In the genomic region with DNA sequence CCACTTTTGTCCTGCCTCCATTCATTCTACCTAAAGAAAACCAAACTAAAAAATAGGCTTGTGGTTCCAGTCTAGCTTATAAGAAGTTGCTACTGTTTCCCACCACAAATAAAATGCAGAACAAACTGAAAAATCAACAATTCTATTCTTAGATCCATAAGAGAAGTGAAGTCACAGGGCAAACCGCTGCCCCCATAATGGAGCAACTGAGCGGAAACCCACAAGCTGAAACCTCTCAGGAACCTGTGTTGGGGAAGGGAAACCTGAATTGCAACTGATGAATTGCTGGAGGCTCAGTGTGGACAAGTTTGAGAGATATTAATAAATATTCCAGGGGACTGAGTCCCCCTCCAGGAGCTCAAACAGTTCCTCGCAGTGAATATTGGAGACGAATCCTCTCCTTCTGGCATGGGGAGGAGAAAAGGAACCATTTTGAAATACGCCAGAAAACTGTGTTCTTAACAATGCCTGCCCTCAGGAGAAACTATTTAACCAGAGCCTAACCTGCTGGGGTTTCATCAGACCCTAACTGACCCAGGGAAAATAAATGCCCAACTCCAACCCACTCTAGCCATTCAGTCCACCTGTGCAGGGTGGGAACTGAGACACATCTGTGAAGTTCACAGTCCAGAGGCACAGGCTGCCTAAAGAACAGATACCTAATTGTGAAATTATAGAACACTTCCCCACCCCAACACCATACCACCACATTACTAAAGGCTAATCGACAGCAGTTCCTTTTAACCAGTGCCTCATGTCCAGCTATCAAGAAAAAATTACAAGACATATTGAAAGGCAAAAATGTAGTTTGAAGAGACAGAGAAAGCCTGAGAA, we compare ENCODE assay signal across 9 cellular contexts. TPM values are rescaled to one million over a fixed set of nuclear protein-coding genes. Genes with fewer than 3 reads are reported as not detected.
DNase-seq lines count a peak whose midpoint lies in the region; ATAC-seq and TF ChIP-seq lines count a peak whose summit lies in the region.
"Had no signal": no experiment of that assay in that cellular context is flagged by ENCODE, and none has a peak within 500 bp of the region (broad histone marks: within the 10 kb centered on the region; RNA-seq: fewer than 3 reads in every experiment).

No MANE protein-coding gene starts in this region.

- peak; percentile 88 for ATAC-seq in GM18870 (IDR thresholded peaks at IDR 0.05; ENCODE audit: unreplicated experiment)
- ATAC-seq in HG02623 (IDR thresholded peaks at IDR 0.05; ENCODE audit: unreplicated experiment) = peak; percentile 87
- peak; percentile 91 for ATAC-seq in HG03571 (IDR thresholded peaks at IDR 0.05; ENCODE audit: unreplicated experiment)
- ATAC-seq in mucosa of descending colon = peak; percentile 46

- H3K36me3 ChIP-seq in mucosa of descending colon (ENCODE audit: low read depth) (no peaks in the 10 kb centered on the region), tibial artery (no peaks in the 10 kb centered on the region)

- H3K27ac ChIP-seq in tibial artery = no peak overlapping the region

- intact Hi-C loops in mucosa of descending colon (cut with DNase I, micrococcal nuclease) = no loop called here
- intact Hi-C loops in tibial artery (cut with DNase I; ENCODE audit: low total_unique reads) = no loop called here

- no peak for TF ChIP-seq CTCF in mucosa of descending colon (IDR thresholded peaks at IDR 0.05)
- TF ChIP-seq CTCF in tibial artery (IDR thresholded peaks at IDR 0.05) = no peak

- no peaks in the 10 kb centered on the region for H3K4me1 ChIP-seq in mucosa of descending colon (ENCODE audit: low read depth)
- H3K4me1 ChIP-seq in tibial artery = no peaks in the 10 kb centered on the region

- no peak overlapping the region for H3K4me3 ChIP-seq in mucosa of descending colon
- no peak overlapping the region for H3K4me3 ChIP-seq in tibial artery

- no peaks in the 10 kb centered on the region for H3K27me3 ChIP-seq in tibial artery

- DNase-seq in mucosa of descending colon (peak in 1 of 3 donors; percentile 23), tibial artery (no peak), ACHN (no peak), SK-N-DZ (ENCODE audit: low spot score) (no peak)
- DNase-seq in activated CD8-positive, alpha-beta memory T cell treated with anti-CD3 and anti-CD28 coated beads, Interleukin-2, amount 50 U/mL, for 48 hours = no peak
- DNase-seq: activated gamma-delta T cell treated with Interleukin-2 at 50 U/mL for 16 hours had no signal

- H3K9me3 ChIP-seq in mucosa of descending colon (no peaks in the 10 kb centered on the region), tibial artery (no peaks in the 10 kb centered on the region)

- in situ Hi-C loops in ACHN (cut with HindIII; ENCODE audit: low pct_ligation_motif_present, low pct_unique_long_range_greater_than_20kb, low sequenced_read_pairs) = no loop called here

RNA-seq across cellular contexts. Expression of a gene that starts 22.8 kb away (rescaled TPM):
- total RNA-seq in mucosa of descending colon = 10 to 100 TPM; 45.3 to 82.3 (median 65.5) TPM
- polyA plus RNA-seq in SK-N-DZ (2014; cell fraction: cytosol; rRNA removed) = 2.2 and 3.1 TPM in 2 replicates
- polyA plus RNA-seq in SK-N-DZ (2014; cell fraction: nucleus; rRNA removed) = 2.1 and 2.2 TPM in 2 replicates
